Comparison of ENCODE assay signal across 8 cellular contexts in the genomic region with DNA sequence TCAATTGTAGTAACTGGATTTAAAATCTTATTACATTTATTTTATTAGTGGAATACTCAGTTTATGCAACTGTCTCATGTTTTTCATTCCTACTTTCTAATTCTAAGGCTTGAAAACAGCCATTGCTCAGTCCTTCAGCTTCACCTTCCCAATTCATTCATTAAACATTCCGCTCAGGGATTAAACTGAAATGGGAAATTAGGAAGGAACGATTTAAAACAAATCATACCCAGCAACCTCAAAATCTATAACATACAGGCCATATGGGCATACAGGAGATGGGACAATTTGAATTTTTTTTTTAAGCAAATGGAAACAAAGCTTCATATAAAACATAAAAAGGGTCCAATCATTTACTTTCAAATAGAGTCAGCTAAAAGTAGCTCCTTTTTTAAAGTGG. TPM values are rescaled to one million over a fixed set of nuclear protein-coding genes. Genes with fewer than 3 reads are reported as not detected.
DNase-seq lines count a peak whose midpoint lies in the region; ATAC-seq and TF ChIP-seq lines count a peak whose summit lies in the region.
"Not testable (repeated sequence)": the region's sequence is repeated elsewhere in the genome, so short reads cannot be mapped to it uniquely, and the experiment has no call there.

No MANE protein-coding gene starts in this region.

- not testable (repeated sequence) for H3K36me3 ChIP-seq in HAP-1 (replicated peaks); Panc1 (ENCODE audit: control insufficient read depth, insufficient read depth, low read length); heart right ventricle; naive thymus-derived CD4-positive, alpha-beta T cell (ENCODE audit: control insufficient read depth in 2 of 3, insufficient read depth in 3 of 3, low read length in 3 of 3); spleen

- peak overlapping the region; percentile 39 for H3K4me3 ChIP-seq in AG10803 (ENCODE audit: low read length)
- peak overlapping the region; percentile 16 for H3K4me3 ChIP-seq in HAP-1
- peak overlapping the region; percentile 67 to 77 for H3K4me3 ChIP-seq in Panc1 (ENCODE audit: low read depth in 2 of 2, low read length in 2 of 2)
- peak overlapping the region in 5 of 10 donors; percentile 27 to 97 (median 37) for H3K4me3 ChIP-seq in heart right ventricle
- H3K4me3 ChIP-seq in naive thymus-derived CD4-positive, alpha-beta T cell (ENCODE audit: low read length), result peak overlapping the region; percentile 63
- peak overlapping the region in 4 of 8 donors; percentile 21 to 87 (median 50) for H3K4me3 ChIP-seq in spleen

- peaks cover 14% of the 10 kb centered on the region for H3K36me3 Mint-ChIP-seq in activated T-helper 1 cell treated with anti-CD3 and anti-CD28 coated beads, Interleukin-12 subunit alpha, Interleukin-12 subunit beta, Interleukin-2, Interleukin-4 antibody, amounts not matched to agents 30 ng/mL and 10 ng/mL and 1 ng/mL, durations not matched to agents 14 hours and 24 hours and 36 hours (ENCODE audit: low read depth)
- H3K36me3 Mint-ChIP-seq in dendritic cell treated with granulocyte-macrophage colony-stimulating factor and Interleukin-4, amounts not matched to agents 40 ng/mL and 50 ng/mL, for 4 days (ENCODE audit: low read depth), result peaks cover 63% of the 10 kb centered on the region
- peaks cover 0 to 23% (median 0%) of the 10 kb centered on the region in 5 donors for H3K36me3 Mint-ChIP-seq in naive thymus-derived CD4-positive, alpha-beta T cell

- WGBS in heart right ventricle, 2 donors, result 39 to 46% methylated on average over 2 of the region's 2 CpGs
- WGBS in spleen, 5 donors, result 38 to 50% (median 42%) methylated on average over 2 of the region's 2 CpGs

- H3K27me3 Mint-ChIP-seq in activated T-helper 1 cell treated with anti-CD3 and anti-CD28 coated beads, Interleukin-12 subunit alpha, Interleukin-12 subunit beta, Interleukin-2, Interleukin-4 antibody, amounts not matched to agents 30 ng/mL and 10 ng/mL and 1 ng/mL, durations not matched to agents 14 hours and 24 hours and 36 hours (ENCODE audit: insufficient read depth); dendritic cell treated with granulocyte-macrophage colony-stimulating factor and Interleukin-4, amounts not matched to agents 40 ng/mL and 50 ng/mL, for 4 days; naive thymus-derived CD4-positive, alpha-beta T cell: not testable (repeated sequence)

- H3K4me1 Mint-ChIP-seq in activated T-helper 1 cell treated with anti-CD3 and anti-CD28 coated beads, Interleukin-12 subunit alpha, Interleukin-12 subunit beta, Interleukin-2, Interleukin-4 antibody, amounts not matched to agents 30 ng/mL and 10 ng/mL and 1 ng/mL, durations not matched to agents 14 hours and 24 hours and 36 hours (ENCODE audit: low read depth), result peaks cover 60% of the 10 kb centered on the region
- peaks cover 27% of the 10 kb centered on the region for H3K4me1 Mint-ChIP-seq in dendritic cell treated with granulocyte-macrophage colony-stimulating factor and Interleukin-4, amounts not matched to agents 40 ng/mL and 50 ng/mL, for 4 days (ENCODE audit: low read depth)
- peaks cover 23 to 56% (median 49%) of the 10 kb centered on the region in 7 donors for H3K4me1 Mint-ChIP-seq in naive thymus-derived CD4-positive, alpha-beta T cell

- CTCF ChIA-PET in Panc1 (lab: Charles Lee), result not testable (repeated sequence)
- CTCF ChIA-PET in naive thymus-derived CD4-positive, alpha-beta T cell (lab: Charles Lee), result interaction anchor here (1.7 kb wide), 1 partner anchor 282 kb away, joined by 3 read pairs; no protein-coding TSS in a partner anchor

- H3K27ac Mint-ChIP-seq in activated T-helper 1 cell treated with anti-CD3 and anti-CD28 coated beads, Interleukin-12 subunit alpha, Interleukin-12 subunit beta, Interleukin-2, Interleukin-4 antibody, amounts not matched to agents 30 ng/mL and 10 ng/mL and 1 ng/mL, durations not matched to agents 14 hours and 24 hours and 36 hours, result peak overlapping the region; percentile 84
- H3K27ac Mint-ChIP-seq in dendritic cell treated with granulocyte-macrophage colony-stimulating factor and Interleukin-4, amounts not matched to agents 40 ng/mL and 50 ng/mL, for 4 days, result peak overlapping the region; percentile 95
- H3K27ac Mint-ChIP-seq in naive thymus-derived CD4-positive, alpha-beta T cell, result peak overlapping the region; percentile 88 to 100 (median 98)

- H3K4me1 ChIP-seq in HAP-1 (peaks cover 39% of the 10 kb centered on the region), Panc1 (ENCODE audit: control insufficient read depth, insufficient read depth, low read length) (peaks cover 17% of the 10 kb centered on the region), heart right ventricle (peaks cover 2 to 68% (median 54%) of the 10 kb centered on the region in 9 donors), spleen (peaks cover 19 to 68% (median 51%) of the 10 kb centered on the region in 6 donors)
- H3K4me1 ChIP-seq in naive thymus-derived CD4-positive, alpha-beta T cell (ENCODE audit: control insufficient read depth in 2 of 2, insufficient read depth in 2 of 2, low read length in 2 of 2), result peaks cover 6 to 22% of the 10 kb centered on the region in 2 donors

- TF ChIP-seq POLR2A in spleen (IDR thresholded peaks at IDR 0.05), result not testable (repeated sequence)

- not testable (repeated sequence) for H3K27me3 ChIP-seq in HAP-1 (ENCODE audit: low read depth); Panc1 (ENCODE audit: control insufficient read depth, insufficient read depth, low read length); heart right ventricle; naive thymus-derived CD4-positive, alpha-beta T cell (ENCODE audit: control insufficient read depth in 2 of 2, insufficient read depth in 2 of 2, low read length in 2 of 2); spleen (replicated peaks in 1 of 7)

- TF ChIP-seq CTCF in AG10803 (conservative IDR thresholded peaks at IDR 0.05; ENCODE audit: low read length); Panc1 (IDR thresholded peaks at IDR 0.05); heart right ventricle (IDR thresholded peaks at IDR 0.05); spleen (IDR thresholded peaks at IDR 0.05 in 8 of 11, conservative IDR thresholded peaks at IDR 0.05 in 3 of 11): not testable (repeated sequence)

- POLR2A ChIA-PET in Panc1 (lab: Charles Lee), result interaction anchor here (1.1 kb wide), 1 partner anchor 57 kb away, joined by 10 read pairs; no protein-coding TSS in a partner anchor
- POLR2A ChIA-PET in naive thymus-derived CD4-positive, alpha-beta T cell (lab: Charles Lee), result interaction anchor here (0.6 to 3.3 kb wide), 4 partner anchors 9 to 275 kb away, joined by 3 to 20 read pairs (median 3); no protein-coding TSS in a partner anchor

- not testable (repeated sequence) for BruUV-seq in Panc1 (replicated peaks; lab: Mats Ljungman, UMichigan)

- peak overlapping the region; percentile 99 for H3K27ac ChIP-seq in Panc1 (ENCODE audit: low read length)
- H3K27ac ChIP-seq in heart right ventricle, result peak overlapping the region in 8 of 10 donors; percentile 97 to 100 (median 100)
- peak overlapping the region; percentile 97 for H3K27ac ChIP-seq in naive thymus-derived CD4-positive, alpha-beta T cell (ENCODE audit: low read depth, low read length)
- peak overlapping the region; percentile 99 to 100 (median 100) for H3K27ac ChIP-seq in spleen

- not testable (repeated sequence) for H3K9me3 ChIP-seq in HAP-1; Panc1 (ENCODE audit: control insufficient read depth, insufficient read depth, low read depth, low read length); heart right ventricle; naive thymus-derived CD4-positive, alpha-beta T cell (ENCODE audit: control insufficient read depth in 2 of 3, low read length in 3 of 3); spleen

- not testable (repeated sequence) for DNase-seq in AG10803 (ENCODE audit: low read depth); HAP-1 (ENCODE audit: low spot score in 2 of 2); Panc1 (ENCODE audit: low read depth, low spot score); activated T-helper 1 cell treated with anti-CD3 and anti-CD28 coated beads, Interleukin-12 subunit alpha, Interleukin-12 subunit beta, Interleukin-2, Interleukin-4 antibody, amounts not matched to agents 30 ng/mL and 10 ng/mL and 1 ng/mL, durations not matched to agents 14 hours and 24 hours and 36 hours (ENCODE audit: low spot score); heart right ventricle; naive thymus-derived CD4-positive, alpha-beta T cell; spleen

- peak overlapping the region; percentile 93 for H3K4me3 Mint-ChIP-seq in activated T-helper 1 cell treated with anti-CD3 and anti-CD28 coated beads, Interleukin-12 subunit alpha, Interleukin-12 subunit beta, Interleukin-2, Interleukin-4 antibody, amounts not matched to agents 30 ng/mL and 10 ng/mL and 1 ng/mL, durations not matched to agents 14 hours and 24 hours and 36 hours
- peak overlapping the region; percentile 81 for H3K4me3 Mint-ChIP-seq in dendritic cell treated with granulocyte-macrophage colony-stimulating factor and Interleukin-4, amounts not matched to agents 40 ng/mL and 50 ng/mL, for 4 days
- peak overlapping the region; percentile 86 to 99 (median 96) for H3K4me3 Mint-ChIP-seq in naive thymus-derived CD4-positive, alpha-beta T cell

- ATAC-seq in Panc1; heart right ventricle; naive thymus-derived CD4-positive, alpha-beta T cell: not testable (repeated sequence)

- H3K9me3 Mint-ChIP-seq in activated T-helper 1 cell treated with anti-CD3 and anti-CD28 coated beads, Interleukin-12 subunit alpha, Interleukin-12 subunit beta, Interleukin-2, Interleukin-4 antibody, amounts not matched to agents 30 ng/mL and 10 ng/mL and 1 ng/mL, durations not matched to agents 14 hours and 24 hours and 36 hours; dendritic cell treated with granulocyte-macrophage colony-stimulating factor and Interleukin-4, amounts not matched to agents 40 ng/mL and 50 ng/mL, for 4 days; naive thymus-derived CD4-positive, alpha-beta T cell: not testable (repeated sequence)

- intact Hi-C loops in Panc1 (cut with micrococcal nuclease; ENCODE audit: unreplicated experiment) (loop anchor here (10.0 kb wide), 2 partner anchors 145 to 325 kb away; no protein-coding TSS in a partner anchor), heart right ventricle (cut with DNase I) (loop anchor here in 1 of 10 donors (5.0 kb wide), 1 partner anchor 327 kb away; no protein-coding TSS in a partner anchor)
- intact Hi-C loops in activated T-helper 1 cell treated with anti-CD3 and anti-CD28 coated beads, Interleukin-12 subunit alpha, Interleukin-12 subunit beta, Interleukin-2, Interleukin-4 antibody, amounts not matched to agents 30 ng/mL and 10 ng/mL and 1 ng/mL, durations not matched to agents 14 hours and 24 hours and 36 hours (cut with micrococcal nuclease); naive thymus-derived CD4-positive, alpha-beta T cell (cut with micrococcal nuclease); spleen (cut with DNase I; ENCODE audit: low total_unique reads): not testable (repeated sequence)
- intact Hi-C loops in dendritic cell treated with granulocyte-macrophage colony-stimulating factor and Interleukin-4, amounts not matched to agents 40 ng/mL and 50 ng/mL, for 4 days (cut with micrococcal nuclease), result loop anchor here (5.0 kb wide), 3 partner anchors 52 to 117 kb away; no protein-coding TSS in a partner anchor

- in situ Hi-C loops in HAP-1 (cut with MboI; ENCODE audit: low sequenced_read_pairs); Panc1 (cut with HindIII; ENCODE audit: low pct_unique_long_range_greater_than_20kb, low sequenced_read_pairs): not testable (repeated sequence)

RNA-seq across cellular contexts. Expression of a gene that starts 3.5 kb away (rescaled TPM):
- total RNA-seq in Panc1 (2021; ENCODE audit: unreplicated experiment) (210 TPM), heart right ventricle (10 to 100 TPM in 3 of 10 donors, 1 to 10 TPM in 7; 7.2 to 18.4 (median 8.5) TPM), spleen (10 to 100 TPM; 58.7 to 90.1 (median 87.5) TPM)
- 80.1 TPM for polyA plus RNA-seq in Panc1 (2012; ENCODE audit: insufficient read length)
- 57.5 and 64.5 TPM in 2 replicates for total RNA-seq in activated T-helper 1 cell treated with anti-CD3 and anti-CD28 coated beads, Interleukin-12 subunit alpha, Interleukin-12 subunit beta, Interleukin-2, Interleukin-4 antibody, amounts not matched to agents 30 ng/mL and 10 ng/mL and 1 ng/mL, durations not matched to agents 14 hours and 24 hours and 36 hours
- polyA plus RNA-seq in heart right ventricle (1 to 10 TPM; 3.3 to 5.3 TPM), spleen (10 to 100 TPM; 15.1 to 20.4 (median 15.3) TPM)
- 100 to 1,000 TPM in 3 of 5 experiments, 10 to 100 TPM in 2; 72.6 to 104 (median 100) TPM for total RNA-seq in naive thymus-derived CD4-positive, alpha-beta T cell
- 10 to 100 TPM; 17.3 to 55.2 TPM for polyA plus RNA-seq in naive thymus-derived CD4-positive, alpha-beta T cell
